2 cellular contexts compared by ENCODE assay signal in the genomic region with DNA sequence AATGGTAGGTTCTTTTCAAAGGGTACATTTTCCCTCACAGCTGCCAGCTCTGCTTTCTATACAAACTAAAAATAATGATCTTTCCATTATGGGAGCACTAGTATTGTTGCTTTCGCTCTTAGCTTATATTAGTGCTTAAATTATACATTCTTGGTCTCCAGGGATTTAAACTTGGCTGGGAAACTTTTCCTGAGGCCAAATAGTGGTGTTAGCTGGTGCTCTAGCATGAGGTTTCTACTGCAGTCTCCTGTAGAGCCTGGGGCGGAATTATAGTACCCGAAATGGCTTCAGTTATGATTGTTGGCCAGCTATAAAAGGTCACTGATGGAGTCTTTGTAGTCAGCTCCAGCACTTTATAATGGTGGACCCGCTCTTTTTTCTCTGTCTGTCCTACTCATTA.
TF ChIP-seq lines count a peak whose summit lies in the region.

No MANE protein-coding gene starts in this region.

TF ChIP-seq in SK-N-SH, 30 proteins besides CTCF, POLR2A, EP300 and RAD21 (continued from another document):
- TF ChIP-seq, protein P1, sequence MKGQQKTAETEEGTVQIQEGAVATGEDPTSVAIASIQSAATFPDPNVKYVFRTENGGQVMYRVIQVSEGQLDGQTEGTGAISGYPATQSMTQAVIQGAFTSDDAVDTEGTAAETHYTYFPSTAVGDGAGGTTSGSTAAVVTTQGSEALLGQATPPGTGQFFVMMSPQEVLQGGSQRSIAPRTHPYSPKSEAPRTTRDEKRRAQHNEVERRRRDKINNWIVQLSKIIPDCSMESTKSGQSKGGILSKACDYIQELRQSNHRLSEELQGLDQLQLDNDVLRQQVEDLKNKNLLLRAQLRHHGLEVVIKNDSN (IDR thresholded peaks at IDR 0.05; ENCODE audit: borderline replicate concordance, low read depth) = no peak
- TF ChIP-seq CHD2 (IDR thresholded peaks at IDR 0.05; ENCODE audit: low read length, partially characterized antibody) (no peak), NRF1 (IDR thresholded peaks at IDR 0.05; ENCODE audit: low read depth, low read length) (no peak), EZH2phosphoT487 (IDR thresholded peaks at IDR 0.05; ENCODE audit: borderline replicate concordance, low read depth) (no peak)

TF ChIP-seq in SK-N-SH treated with all-trans-retinoic acid at 6 μM for 48 hours, 23 proteins besides CTCF, POLR2A, EP300 and RAD21 (continued from another document):
- TF ChIP-seq, protein P2, sequence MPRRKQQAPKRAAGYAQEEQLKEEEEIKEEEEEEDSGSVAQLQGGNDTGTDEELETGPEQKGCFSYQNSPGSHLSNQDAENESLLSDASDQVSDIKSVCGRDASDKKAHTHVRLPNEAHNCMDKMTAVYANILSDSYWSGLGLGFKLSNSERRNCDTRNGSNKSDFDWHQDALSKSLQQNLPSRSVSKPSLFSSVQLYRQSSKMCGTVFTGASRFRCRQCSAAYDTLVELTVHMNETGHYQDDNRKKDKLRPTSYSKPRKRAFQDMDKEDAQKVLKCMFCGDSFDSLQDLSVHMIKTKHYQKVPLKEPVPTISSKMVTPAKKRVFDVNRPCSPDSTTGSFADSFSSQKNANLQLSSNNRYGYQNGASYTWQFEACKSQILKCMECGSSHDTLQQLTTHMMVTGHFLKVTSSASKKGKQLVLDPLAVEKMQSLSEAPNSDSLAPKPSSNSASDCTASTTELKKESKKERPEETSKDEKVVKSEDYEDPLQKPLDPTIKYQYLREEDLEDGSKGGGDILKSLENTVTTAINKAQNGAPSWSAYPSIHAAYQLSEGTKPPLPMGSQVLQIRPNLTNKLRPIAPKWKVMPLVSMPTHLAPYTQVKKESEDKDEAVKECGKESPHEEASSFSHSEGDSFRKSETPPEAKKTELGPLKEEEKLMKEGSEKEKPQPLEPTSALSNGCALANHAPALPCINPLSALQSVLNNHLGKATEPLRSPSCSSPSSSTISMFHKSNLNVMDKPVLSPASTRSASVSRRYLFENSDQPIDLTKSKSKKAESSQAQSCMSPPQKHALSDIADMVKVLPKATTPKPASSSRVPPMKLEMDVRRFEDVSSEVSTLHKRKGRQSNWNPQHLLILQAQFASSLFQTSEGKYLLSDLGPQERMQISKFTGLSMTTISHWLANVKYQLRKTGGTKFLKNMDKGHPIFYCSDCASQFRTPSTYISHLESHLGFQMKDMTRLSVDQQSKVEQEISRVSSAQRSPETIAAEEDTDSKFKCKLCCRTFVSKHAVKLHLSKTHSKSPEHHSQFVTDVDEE (CRISPR knock-in tag; IDR thresholded peaks at IDR 0.05) = no peak
- TF ChIP-seq ZFP30 (CRISPR knock-in tag; IDR thresholded peaks at IDR 0.05) (no peak), ZNF565 (CRISPR knock-in tag; conservative IDR thresholded peaks at IDR 0.05; ENCODE audit: low read depth) (no peak), ZNF70 (CRISPR knock-in tag; IDR thresholded peaks at IDR 0.05) (no peak), RARB (CRISPR knock-in tag; IDR thresholded peaks at IDR 0.05) (no peak), GLIS3 (CRISPR knock-in tag; IDR thresholded peaks at IDR 0.05) (no peak), ISL1 (CRISPR knock-in tag; IDR thresholded peaks at IDR 0.05) (no peak), PPARA (CRISPR knock-in tag; IDR thresholded peaks at IDR 0.05; ENCODE audit: borderline replicate concordance) (no peak), SNAI2 (CRISPR knock-in tag; IDR thresholded peaks at IDR 0.05) (no peak)
- TF ChIP-seq, protein P3, sequence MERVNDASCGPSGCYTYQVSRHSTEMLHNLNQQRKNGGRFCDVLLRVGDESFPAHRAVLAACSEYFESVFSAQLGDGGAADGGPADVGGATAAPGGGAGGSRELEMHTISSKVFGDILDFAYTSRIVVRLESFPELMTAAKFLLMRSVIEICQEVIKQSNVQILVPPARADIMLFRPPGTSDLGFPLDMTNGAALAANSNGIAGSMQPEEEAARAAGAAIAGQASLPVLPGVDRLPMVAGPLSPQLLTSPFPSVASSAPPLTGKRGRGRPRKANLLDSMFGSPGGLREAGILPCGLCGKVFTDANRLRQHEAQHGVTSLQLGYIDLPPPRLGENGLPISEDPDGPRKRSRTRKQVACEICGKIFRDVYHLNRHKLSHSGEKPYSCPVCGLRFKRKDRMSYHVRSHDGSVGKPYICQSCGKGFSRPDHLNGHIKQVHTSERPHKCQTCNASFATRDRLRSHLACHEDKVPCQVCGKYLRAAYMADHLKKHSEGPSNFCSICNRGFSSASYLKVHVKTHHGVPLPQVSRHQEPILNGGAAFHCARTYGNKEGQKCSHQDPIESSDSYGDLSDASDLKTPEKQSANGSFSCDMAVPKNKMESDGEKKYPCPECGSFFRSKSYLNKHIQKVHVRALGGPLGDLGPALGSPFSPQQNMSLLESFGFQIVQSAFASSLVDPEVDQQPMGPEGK (CRISPR knock-in tag; IDR thresholded peaks at IDR 0.05; ENCODE audit: borderline replicate concordance) = no peak
TF ChIP-seq in SK-N-SH treated with all-trans-retinoic acid at 6 μM for 48 hours: peak in this region for 0.
